ENCODE assay signal across 22 cellular contexts in genomic region chr5:54120473-54120872, GRCh38.
"Had no signal": no experiment of that assay in that cellular context is flagged by ENCODE, and none has a peak within 500 bp of the region (broad histone marks: within the 10 kb centered on the region; RNA-seq: fewer than 3 reads in every experiment).

No MANE protein-coding gene starts in this region.

- H3K36me3 ChIP-seq: brain microvascular endothelial cell, cardiac muscle cell, Peyer's patch had no signal

- H3K27ac ChIP-seq: brain microvascular endothelial cell, cardiac muscle cell, Peyer's patch, RWPE1 had no signal

- DNase-seq: activated CD4-positive, alpha-beta T cell treated with anti-CD3 and anti-CD28 coated beads for 48 hours; activated CD4-positive, alpha-beta T cell treated with anti-CD3 and anti-CD28 coated beads, Interleukin-2, amount 50 U/mL, for 4 hours; activated CD8-positive, alpha-beta memory T cell treated with anti-CD3 and anti-CD28 coated beads, Interleukin-2, amount 50 U/mL, for 48 hours; activated CD8-positive, alpha-beta T cell treated with anti-CD3 and anti-CD28 coated beads, Interleukin-2, amount 10 ng/mL, durations not matched to agents 7 days and 5 days; activated effector memory CD4-positive, alpha-beta T cell treated with Interleukin-2 at 50 U/mL for 16 hours; activated naive CD4-positive, alpha-beta T cell; activated T-cell treated with anti-CD3 and anti-CD28 coated beads, Interleukin-2, amount 50 U/mL, for 1 hour; amygdala; brain microvascular endothelial cell; cerebellar nuclear complex; MM.1S; NCI-H1105; NCI-H1436; NCI-H187; NCI-H2081; NCI-H446; NCI-H524; Peyer's patch; SHP77 treated with DMSO at 0.1 percent for 48 hours had no signal

- H3K9me3 ChIP-seq: Peyer's patch had no signal

- H3K4me3 ChIP-seq: cardiac muscle cell, Peyer's patch had no signal

- ATAC-seq: activated CD4-positive, CD25-positive, alpha-beta regulatory T cell treated with anti-CD3 and anti-CD28 coated beads, Interleukin-2, amount 50 U/mL, for 24 hours; activated CD8-positive, alpha-beta T cell treated with anti-CD3 and anti-CD28 coated beads, Interleukin-2, amount 10 ng/mL, durations not matched to agents 7 days and 5 days had no signal

- H3K27me3 ChIP-seq: brain microvascular endothelial cell, cardiac muscle cell, Peyer's patch had no signal

- H3K4me1 ChIP-seq: Peyer's patch had no signal
